ENCODE assay signal across 15 cellular contexts in the genomic region with DNA sequence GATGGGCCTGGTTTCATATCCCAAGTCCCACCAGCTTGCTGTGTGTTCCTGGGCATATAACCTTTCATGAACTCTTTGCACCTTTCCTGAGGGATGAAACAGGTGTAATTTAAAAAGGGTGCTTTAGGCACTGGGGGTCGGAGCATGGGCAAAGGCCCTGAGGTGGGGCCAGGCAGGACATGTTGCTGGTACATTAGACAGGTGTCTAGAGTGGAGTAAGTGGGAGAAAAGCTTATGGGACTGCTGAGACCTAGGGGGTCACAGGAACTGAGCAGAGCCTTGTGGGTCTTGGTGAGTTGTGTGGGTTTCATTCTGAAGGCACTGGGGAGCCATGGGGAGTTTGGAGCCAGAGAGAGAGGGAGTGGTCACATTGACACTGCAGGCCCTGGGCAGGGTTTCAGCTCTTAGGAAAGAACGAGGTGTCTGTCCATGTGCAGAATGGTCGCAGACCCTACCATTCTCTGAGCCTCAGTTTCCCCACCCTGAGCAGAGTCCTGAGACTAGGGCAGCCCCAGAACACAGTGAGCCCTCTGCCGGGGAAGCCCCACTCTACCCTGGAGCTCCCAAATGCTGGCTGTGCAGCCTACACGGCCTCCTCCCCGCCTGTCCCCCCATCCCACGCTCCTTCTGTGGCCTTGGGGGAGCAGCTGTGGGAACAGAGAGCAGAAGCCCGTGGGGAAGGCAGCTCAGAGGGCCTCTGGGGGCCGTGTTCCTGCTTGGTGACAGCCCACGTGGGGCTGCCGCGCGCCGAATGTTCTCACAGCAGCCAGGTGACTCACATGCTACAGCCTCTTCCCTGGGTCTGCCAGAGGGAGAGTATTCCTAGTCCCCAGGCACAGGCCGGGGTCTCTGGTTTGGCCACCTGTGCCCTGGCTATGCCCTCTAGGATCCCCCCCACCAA. TPM values are rescaled to one million over a fixed set of nuclear protein-coding genes. Genes with fewer than 3 reads are reported as not detected.
"Had no signal": no experiment of that assay in that cellular context is flagged by ENCODE, and none has a peak within 500 bp of the region (broad histone marks: within the 10 kb centered on the region; RNA-seq: fewer than 3 reads in every experiment).

No MANE protein-coding gene starts in this region.

- FAIRE-seq: endometrium had no signal

- H3K27ac Mint-ChIP-seq: activated CD4-positive, alpha-beta memory T cell treated with anti-CD3 and anti-CD28 coated beads for 36 hours; activated CD8-positive, alpha-beta memory T cell treated with anti-CD3 and anti-CD28 coated beads, Interleukin-2, amount 10 ng/mL, durations not matched to agents 7 days and 5 days; activated naive CD4-positive, alpha-beta T cell treated with anti-CD3 and anti-CD28 coated beads, Interleukin-2, amount 50 U/mL, for 72 hours; activated T-cell treated with anti-CD3 and anti-CD28 coated beads, Interleukin-2, amount 50 U/mL, for 24 hours; nephron; T-cell had no signal

- ATAC-seq: activated CD8-positive, alpha-beta memory T cell treated with anti-CD3 and anti-CD28 coated beads, Interleukin-2, amount 10 ng/mL, durations not matched to agents 7 days and 5 days; activated naive CD4-positive, alpha-beta T cell treated with anti-CD3 and anti-CD28 coated beads, Interleukin-2, amount 50 U/mL, for 72 hours; left ventricle myocardium superior; T-cell had no signal

- H3K9me3 Mint-ChIP-seq: activated CD4-positive, alpha-beta memory T cell treated with anti-CD3 and anti-CD28 coated beads for 36 hours; activated naive CD4-positive, alpha-beta T cell treated with anti-CD3 and anti-CD28 coated beads, Interleukin-2, amount 50 U/mL, for 72 hours; activated T-cell treated with anti-CD3 and anti-CD28 coated beads, Interleukin-2, amount 50 U/mL, for 24 hours; nephron; T-cell had no signal

- H3K4me1 Mint-ChIP-seq: nephron had no signal

- DNase-seq: activated CD4-positive, alpha-beta memory T cell treated with anti-CD3 and anti-CD28 coated beads for 36 hours; activated CD8-positive, alpha-beta memory T cell treated with anti-CD3 and anti-CD28 coated beads, Interleukin-2, amount 10 ng/mL, durations not matched to agents 7 days and 5 days; activated T-cell treated with anti-CD3 and anti-CD28 coated beads, Interleukin-2, amount 50 U/mL, for 24 hours; esophagus squamous epithelium; kidney glomerular epithelial cell; left ventricle myocardium superior; ovary; stimulated activated CD4-positive, alpha-beta T cell treated with anti-CD3 and anti-CD28 coated beads, Interleukin-1b, Interleukin-23, amount 100 ng/mL, for 48 hours; T-cell; T1000 had no signal

- H3K4me3 ChIP-seq: cardiac muscle cell, esophagus squamous epithelium, ovary had no signal

- H3K27me3 Mint-ChIP-seq: activated CD4-positive, alpha-beta memory T cell treated with anti-CD3 and anti-CD28 coated beads for 36 hours had no signal

- H3K4me3 Mint-ChIP-seq: activated CD4-positive, alpha-beta memory T cell treated with anti-CD3 and anti-CD28 coated beads for 36 hours; activated CD8-positive, alpha-beta memory T cell treated with anti-CD3 and anti-CD28 coated beads, Interleukin-2, amount 10 ng/mL, durations not matched to agents 7 days and 5 days; activated T-cell treated with anti-CD3 and anti-CD28 coated beads, Interleukin-2, amount 50 U/mL, for 24 hours; nephron; T-cell had no signal

- H3K9me3 ChIP-seq: esophagus squamous epithelium, ovary had no signal

- H3K27ac ChIP-seq: cardiac muscle cell, esophagus squamous epithelium, ovary, VCaP had no signal

- H3K36me3 Mint-ChIP-seq: activated CD4-positive, alpha-beta memory T cell treated with anti-CD3 and anti-CD28 coated beads for 36 hours; activated CD8-positive, alpha-beta memory T cell treated with anti-CD3 and anti-CD28 coated beads, Interleukin-2, amount 10 ng/mL, durations not matched to agents 7 days and 5 days; activated naive CD4-positive, alpha-beta T cell treated with anti-CD3 and anti-CD28 coated beads, Interleukin-2, amount 50 U/mL, for 72 hours; T-cell had no signal

- H3K36me3 ChIP-seq: cardiac muscle cell, esophagus squamous epithelium, ovary had no signal

- H3K27me3 ChIP-seq: cardiac muscle cell, ovary had no signal

RNA-seq across cellular contexts. Expression of a gene that starts 52.4 kb away (rescaled TPM):
- total RNA-seq: activated CD4-positive, alpha-beta memory T cell treated with anti-CD3 and anti-CD28 coated beads for 36 hours; activated CD8-positive, alpha-beta memory T cell treated with anti-CD3 and anti-CD28 coated beads, Interleukin-2, amount 10 ng/mL, durations not matched to agents 7 days and 5 days had no signal
